ENCODE assay signal across 8 cellular contexts in the genomic region with DNA sequence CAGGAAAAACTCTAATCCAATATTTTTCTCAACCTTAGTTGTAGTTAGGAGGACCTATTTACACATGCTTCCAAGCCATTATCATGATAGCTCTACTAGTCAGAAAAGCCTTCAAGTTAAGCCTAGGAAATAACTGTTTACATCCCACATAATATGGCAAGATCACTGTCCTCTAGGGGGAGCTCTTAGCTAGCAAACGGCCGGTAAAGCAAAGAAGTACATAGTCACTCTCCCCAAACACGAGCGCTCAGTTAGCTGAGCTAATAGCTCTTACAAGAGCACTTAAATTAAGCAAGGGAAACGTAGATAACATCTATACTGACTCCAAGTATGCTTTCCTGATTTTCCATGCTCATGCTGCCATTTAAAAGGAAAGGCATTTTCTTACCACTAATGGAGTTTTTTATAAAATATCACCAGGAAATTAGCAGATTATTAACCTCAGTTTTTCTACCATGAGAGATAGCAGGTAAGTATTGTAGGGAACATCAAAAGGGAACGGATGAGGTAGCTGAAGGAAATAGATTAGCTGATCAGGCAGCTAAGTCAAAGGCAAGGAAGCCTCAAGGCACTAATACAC.
DNase-seq lines count a peak whose midpoint lies in the region; ATAC-seq and TF ChIP-seq lines count a peak whose summit lies in the region.

No MANE protein-coding gene starts in this region.

- H3K9me3 Mint-ChIP-seq in WTC11, result no peaks in the 10 kb centered on the region
- no peaks in the 10 kb centered on the region for H3K9me3 Mint-ChIP-seq in stimulated activated effector memory CD8-positive, alpha-beta T cell treated with anti-CD3 and anti-CD28 coated beads, Interleukin-12 subunit alpha, Interleukin-12 subunit beta, amount 100 ng/mL, for 72 hours

- H3K27me3 Mint-ChIP-seq in WTC11 (ENCODE audit: low read depth), result no peaks in the 10 kb centered on the region

- H3K36me3 ChIP-seq in GM06990 (ENCODE audit: control insufficient read depth, insufficient read depth, low read length), result no peaks in the 10 kb centered on the region
- H3K36me3 ChIP-seq in lung (ENCODE audit: control insufficient read depth in 2 of 2, insufficient read depth in 2 of 2, low read length in 2 of 2), result no peaks in the 10 kb centered on the region

- H3K4me3 ChIP-seq in GM06990 (replicated peaks; ENCODE audit: low read depth, low read length), result no peak overlapping the region
- H3K4me3 ChIP-seq in lung, result no peak overlapping the region

- CTCF ChIA-PET in WTC11 (lab: Charles Lee), result interaction anchor here (0.5 to 2.7 kb wide), 51 partner anchors 9 to 444 kb away, joined by 3 to 17 read pairs (median 4); a partner anchor contains a TSS

- 6 to 9% methylated on average over 6 of the region's 6 CpGs for WGBS in lung, 2 donors

- ATAC-seq in HG03108 (IDR thresholded peaks at IDR 0.05; ENCODE audit: unreplicated experiment) (peak; percentile 72), WTC11 (peak; percentile 87), lung (ENCODE audit: insufficient read depth, low FRiP score) (peak; percentile 62), HG02840 (IDR thresholded peaks at IDR 0.05; ENCODE audit: low FRiP score, unreplicated experiment) (no peak)
- peak; percentile 88 for ATAC-seq in stimulated activated effector memory CD8-positive, alpha-beta T cell treated with anti-CD3 and anti-CD28 coated beads, Interleukin-12 subunit alpha, Interleukin-12 subunit beta, amount 100 ng/mL, for 72 hours

- peak; percentile 84 for TF ChIP-seq CTCF in GM06990 (IDR thresholded peaks at IDR 0.05; ENCODE audit: insufficient read depth, low read length, poor library complexity, severe bottlenecking)
- TF ChIP-seq CTCF in WTC11 (IDR thresholded peaks at IDR 0.05), result peak; percentile 55; the same call in 1 of the 2 replicates
- TF ChIP-seq CTCF in lung (IDR thresholded peaks at IDR 0.05; ENCODE audit: control extremely low read depth, extremely low read depth), result peak; percentile 64

- POLR2A ChIA-PET in WTC11 (lab: Charles Lee), result interaction anchor here (0.6 kb wide), 1 partner anchor 20 kb away, joined by 4 read pairs; no protein-coding TSS in a partner anchor

- H3K4me1 ChIP-seq in lung (ENCODE audit: control insufficient read depth in 2 of 2, insufficient read depth in 2 of 2, low read length in 2 of 2), result no peaks in the 10 kb centered on the region

- no peaks in the 10 kb centered on the region for H3K36me3 Mint-ChIP-seq in WTC11
- no peaks in the 10 kb centered on the region for H3K36me3 Mint-ChIP-seq in stimulated activated effector memory CD8-positive, alpha-beta T cell treated with anti-CD3 and anti-CD28 coated beads, Interleukin-12 subunit alpha, Interleukin-12 subunit beta, amount 100 ng/mL, for 72 hours

- H3K4me3 Mint-ChIP-seq in WTC11, result no peak overlapping the region
- H3K4me3 Mint-ChIP-seq in stimulated activated effector memory CD8-positive, alpha-beta T cell treated with anti-CD3 and anti-CD28 coated beads, Interleukin-12 subunit alpha, Interleukin-12 subunit beta, amount 100 ng/mL, for 72 hours, result no peak overlapping the region

- H3K27me3 ChIP-seq in GM06990 (replicated peaks; ENCODE audit: control insufficient read depth, insufficient read depth, low read length) (peaks cover 2% of the 10 kb centered on the region; the same call in 1 of the 2 replicates), lung (ENCODE audit: control insufficient read depth, insufficient read depth) (no peaks in the 10 kb centered on the region)

- DNase-seq in GM06990 (ENCODE audit: extremely low read depth, insufficient read length) (no peak), NCI-H510A treated with DMSO at 0.1 percent for 48 hours (lab: John Stamatoyannopoulos, UW) (peak; percentile 86), WTC11 (ENCODE audit: low spot score) (peak; percentile 65), dermis blood vessel endothelial cell (peak; percentile 88), lung (ENCODE audit: low spot score) (peak; percentile 57)
- peak; percentile 42 to 64 for DNase-seq in stimulated activated effector memory CD8-positive, alpha-beta T cell treated with anti-CD3 and anti-CD28 coated beads, Interleukin-12 subunit alpha, Interleukin-12 subunit beta, amount 100 ng/mL, for 72 hours (ENCODE audit: low spot score in 2 of 2)

- H3K4me1 Mint-ChIP-seq in WTC11, result peaks cover 10% of the 10 kb centered on the region
- peaks cover 6% of the 10 kb centered on the region for H3K4me1 Mint-ChIP-seq in stimulated activated effector memory CD8-positive, alpha-beta T cell treated with anti-CD3 and anti-CD28 coated beads, Interleukin-12 subunit alpha, Interleukin-12 subunit beta, amount 100 ng/mL, for 72 hours

- no peak overlapping the region for H3K27ac ChIP-seq in lung (ENCODE audit: low read depth in 1 of 2, low read length in 1 of 2)

- H3K27ac Mint-ChIP-seq in WTC11, result no peak overlapping the region
- H3K27ac Mint-ChIP-seq in stimulated activated effector memory CD8-positive, alpha-beta T cell treated with anti-CD3 and anti-CD28 coated beads, Interleukin-12 subunit alpha, Interleukin-12 subunit beta, amount 100 ng/mL, for 72 hours, result no peak overlapping the region

- H3K9me3 ChIP-seq in lung (ENCODE audit: control insufficient read depth in 2 of 2, insufficient read depth in 1 of 2, low read length in 1 of 2), result no peaks in the 10 kb centered on the region

TF ChIP-seq in WTC11, 78 proteins besides CTCF, POLR2A, EP300 and RAD21 (continues in another document):
- TF ChIP-seq, protein P1, sequence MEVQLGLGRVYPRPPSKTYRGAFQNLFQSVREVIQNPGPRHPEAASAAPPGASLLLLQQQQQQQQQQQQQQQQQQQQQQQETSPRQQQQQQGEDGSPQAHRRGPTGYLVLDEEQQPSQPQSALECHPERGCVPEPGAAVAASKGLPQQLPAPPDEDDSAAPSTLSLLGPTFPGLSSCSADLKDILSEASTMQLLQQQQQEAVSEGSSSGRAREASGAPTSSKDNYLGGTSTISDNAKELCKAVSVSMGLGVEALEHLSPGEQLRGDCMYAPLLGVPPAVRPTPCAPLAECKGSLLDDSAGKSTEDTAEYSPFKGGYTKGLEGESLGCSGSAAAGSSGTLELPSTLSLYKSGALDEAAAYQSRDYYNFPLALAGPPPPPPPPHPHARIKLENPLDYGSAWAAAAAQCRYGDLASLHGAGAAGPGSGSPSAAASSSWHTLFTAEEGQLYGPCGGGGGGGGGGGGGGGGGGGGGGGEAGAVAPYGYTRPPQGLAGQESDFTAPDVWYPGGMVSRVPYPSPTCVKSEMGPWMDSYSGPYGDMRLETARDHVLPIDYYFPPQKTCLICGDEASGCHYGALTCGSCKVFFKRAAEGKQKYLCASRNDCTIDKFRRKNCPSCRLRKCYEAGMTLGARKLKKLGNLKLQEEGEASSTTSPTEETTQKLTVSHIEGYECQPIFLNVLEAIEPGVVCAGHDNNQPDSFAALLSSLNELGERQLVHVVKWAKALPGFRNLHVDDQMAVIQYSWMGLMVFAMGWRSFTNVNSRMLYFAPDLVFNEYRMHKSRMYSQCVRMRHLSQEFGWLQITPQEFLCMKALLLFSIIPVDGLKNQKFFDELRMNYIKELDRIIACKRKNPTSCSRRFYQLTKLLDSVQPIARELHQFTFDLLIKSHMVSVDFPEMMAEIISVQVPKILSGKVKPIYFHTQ (CRISPR knock-in tag; IDR thresholded peaks at IDR 0.05), result no peak
- TF ChIP-seq, protein P2, sequence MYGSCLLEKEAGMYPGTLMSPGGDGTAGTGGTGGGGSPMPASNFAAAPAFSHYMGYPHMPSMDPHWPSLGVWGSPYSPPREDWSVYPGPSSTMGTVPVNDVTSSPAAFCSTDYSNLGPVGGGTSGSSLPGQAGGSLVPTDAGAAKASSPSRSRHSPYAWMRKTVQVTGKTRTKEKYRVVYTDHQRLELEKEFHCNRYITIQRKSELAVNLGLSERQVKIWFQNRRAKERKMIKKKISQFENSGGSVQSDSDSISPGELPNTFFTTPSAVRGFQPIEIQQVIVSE (CRISPR knock-in tag; IDR thresholded peaks at IDR 0.05; ENCODE audit: borderline replicate concordance), result no peak
- TF ChIP-seq, protein P3, sequence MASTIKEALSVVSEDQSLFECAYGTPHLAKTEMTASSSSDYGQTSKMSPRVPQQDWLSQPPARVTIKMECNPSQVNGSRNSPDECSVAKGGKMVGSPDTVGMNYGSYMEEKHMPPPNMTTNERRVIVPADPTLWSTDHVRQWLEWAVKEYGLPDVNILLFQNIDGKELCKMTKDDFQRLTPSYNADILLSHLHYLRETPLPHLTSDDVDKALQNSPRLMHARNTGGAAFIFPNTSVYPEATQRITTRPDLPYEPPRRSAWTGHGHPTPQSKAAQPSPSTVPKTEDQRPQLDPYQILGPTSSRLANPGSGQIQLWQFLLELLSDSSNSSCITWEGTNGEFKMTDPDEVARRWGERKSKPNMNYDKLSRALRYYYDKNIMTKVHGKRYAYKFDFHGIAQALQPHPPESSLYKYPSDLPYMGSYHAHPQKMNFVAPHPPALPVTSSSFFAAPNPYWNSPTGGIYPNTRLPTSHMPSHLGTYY (CRISPR knock-in tag; IDR thresholded peaks at IDR 0.05), result no peak
- TF ChIP-seq SP1 (CRISPR knock-in tag; conservative IDR thresholded peaks at IDR 0.05), result no peak
- TF ChIP-seq, protein P4, sequence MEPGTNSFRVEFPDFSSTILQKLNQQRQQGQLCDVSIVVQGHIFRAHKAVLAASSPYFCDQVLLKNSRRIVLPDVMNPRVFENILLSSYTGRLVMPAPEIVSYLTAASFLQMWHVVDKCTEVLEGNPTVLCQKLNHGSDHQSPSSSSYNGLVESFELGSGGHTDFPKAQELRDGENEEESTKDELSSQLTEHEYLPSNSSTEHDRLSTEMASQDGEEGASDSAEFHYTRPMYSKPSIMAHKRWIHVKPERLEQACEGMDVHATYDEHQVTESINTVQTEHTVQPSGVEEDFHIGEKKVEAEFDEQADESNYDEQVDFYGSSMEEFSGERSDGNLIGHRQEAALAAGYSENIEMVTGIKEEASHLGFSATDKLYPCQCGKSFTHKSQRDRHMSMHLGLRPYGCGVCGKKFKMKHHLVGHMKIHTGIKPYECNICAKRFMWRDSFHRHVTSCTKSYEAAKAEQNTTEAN (CRISPR knock-in tag; IDR thresholded peaks at IDR 0.05), result no peak
- TF ChIP-seq, protein P5, sequence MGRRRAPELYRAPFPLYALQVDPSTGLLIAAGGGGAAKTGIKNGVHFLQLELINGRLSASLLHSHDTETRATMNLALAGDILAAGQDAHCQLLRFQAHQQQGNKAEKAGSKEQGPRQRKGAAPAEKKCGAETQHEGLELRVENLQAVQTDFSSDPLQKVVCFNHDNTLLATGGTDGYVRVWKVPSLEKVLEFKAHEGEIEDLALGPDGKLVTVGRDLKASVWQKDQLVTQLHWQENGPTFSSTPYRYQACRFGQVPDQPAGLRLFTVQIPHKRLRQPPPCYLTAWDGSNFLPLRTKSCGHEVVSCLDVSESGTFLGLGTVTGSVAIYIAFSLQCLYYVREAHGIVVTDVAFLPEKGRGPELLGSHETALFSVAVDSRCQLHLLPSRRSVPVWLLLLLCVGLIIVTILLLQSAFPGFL (CRISPR knock-in tag; IDR thresholded peaks at IDR 0.05; ENCODE audit: borderline replicate concordance), result no peak
